Comparison of ENCODE assay signal across 1 cellular context in the genomic region with DNA sequence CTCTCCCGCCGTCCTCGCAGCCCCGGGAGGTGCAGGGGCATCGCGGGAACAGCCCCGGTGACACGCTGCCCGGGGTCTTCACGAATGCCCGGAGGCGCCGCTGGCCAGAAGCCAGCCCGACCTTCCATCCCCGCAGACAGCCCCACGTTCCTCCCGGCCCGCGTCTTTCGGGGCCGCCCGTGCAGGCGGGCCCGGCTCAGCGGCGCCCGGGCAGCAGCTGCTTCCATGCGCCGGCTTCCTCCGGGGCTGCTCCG.
TF ChIP-seq lines count a peak whose summit lies in the region.

No MANE protein-coding gene starts in this region.

TF ChIP-seq in WTC11, 78 proteins besides CTCF, POLR2A, EP300 and RAD21 (continued from another document):
- TF ChIP-seq ATF1 (CRISPR knock-in tag; IDR thresholded peaks at IDR 0.05) (no peak), ZNF416 (CRISPR knock-in tag; IDR thresholded peaks at IDR 0.05) (no peak), SMAD4 (CRISPR knock-in tag; IDR thresholded peaks at IDR 0.05) (no peak), CDX4 (CRISPR knock-in tag; IDR thresholded peaks at IDR 0.05; ENCODE audit: borderline replicate concordance) (no peak), IRF2 (CRISPR knock-in tag; IDR thresholded peaks at IDR 0.05; ENCODE audit: borderline replicate concordance, low read depth) (no peak)
